8 cellular contexts compared by ENCODE assay signal in genomic region chr3:100710355-100711198, GRCh38. TPM values are rescaled to one million over a fixed set of nuclear protein-coding genes. Genes with fewer than 3 reads are reported as not detected.
A peak's percentile ranks its signal among the peaks of the same experiment; 100 is the strongest.
DNase-seq lines count a peak whose midpoint lies in the region; ATAC-seq and TF ChIP-seq lines count a peak whose summit lies in the region.

No MANE protein-coding gene starts in this region.

- peak overlapping the region; percentile 95 for H3K27ac ChIP-seq in CD4-positive, CD25-positive, alpha-beta regulatory T cell (ENCODE audit: insufficient read depth, low read length, poor library complexity, severe bottlenecking)
- H3K27ac ChIP-seq in SK-N-MC (peak overlapping the region; percentile 90), iPS DF 6.9 (ENCODE audit: low read length) (no peak overlapping the region), smooth muscle cell (ENCODE audit: low read depth) (peak overlapping the region; percentile 91)

- H3K36me3 ChIP-seq in CD4-positive, CD25-positive, alpha-beta regulatory T cell (ENCODE audit: control insufficient read depth, insufficient read depth, low read length), result peaks cover 15% of the 10 kb centered on the region
- H3K36me3 ChIP-seq in SK-N-MC (ENCODE audit: insufficient read depth, low read length) (peaks cover 50% of the 10 kb centered on the region), iPS DF 6.9 (ENCODE audit: control insufficient read depth, insufficient read depth, low read length) (no peaks in the 10 kb centered on the region), smooth muscle cell (ENCODE audit: low read depth) (peaks cover 3% of the 10 kb centered on the region)

- no peak overlapping the region for H2AFZ ChIP-seq in smooth muscle cell (ENCODE audit: low read depth)

- peaks cover 30% of the 10 kb centered on the region for H3K4me1 ChIP-seq in CD4-positive, CD25-positive, alpha-beta regulatory T cell (ENCODE audit: control insufficient read depth, insufficient read depth, low read length, poor library complexity, severe bottlenecking)
- H3K4me1 ChIP-seq in iPS DF 6.9 (ENCODE audit: control insufficient read depth, insufficient read depth, low read length), result no peaks in the 10 kb centered on the region; the same call in 1 of the 2 replicates
- H3K4me1 ChIP-seq in smooth muscle cell (ENCODE audit: low read depth), result peaks cover 24% of the 10 kb centered on the region

- H3K79me2 ChIP-seq in smooth muscle cell (ENCODE audit: low read depth), result peaks cover 58% of the 10 kb centered on the region

- TF ChIP-seq CTCF in smooth muscle cell (IDR thresholded peaks at IDR 0.05; ENCODE audit: borderline replicate concordance, insufficient read depth, poor library complexity, severe bottlenecking), result peak; percentile 25

- peaks cover 38 to 65% (median 52%) of the 10 kb centered on the region in 4 donors for H3K4me1 Mint-ChIP-seq in CD4-positive, CD25-positive, alpha-beta regulatory T cell
- peaks cover 27% of the 10 kb centered on the region for H3K4me1 Mint-ChIP-seq in activated naive CD8-positive, alpha-beta T cell treated with anti-CD3 and anti-CD28 coated beads, Interleukin-2, amount 10 ng/mL, durations not matched to agents 7 days and 5 days

- H3K9ac ChIP-seq in SK-N-MC (ENCODE audit: insufficient read length), result peak overlapping the region; percentile 91
- H3K9ac ChIP-seq in smooth muscle cell (ENCODE audit: low read depth), result peak overlapping the region; percentile 94

- no CpG with 5 or more reads among the region's 16 CpGs for WGBS in iPS DF 6.9 (ENCODE audit: insufficient coverage, insufficient read length)
- 50% methylated on average over 16 of the region's 16 CpGs for WGBS in smooth muscle cell (ENCODE audit: low lambda C conversion rate)

- ATAC-seq in CD4-positive, CD25-positive, alpha-beta regulatory T cell (ENCODE audit: low read depth in 2 of 2), result peak in 1 of 2 donors; percentile 16
- peak; percentile 24 for ATAC-seq in GM19372 (IDR thresholded peaks at IDR 0.05; ENCODE audit: low read depth, unreplicated experiment)
- peak; percentile 35 for ATAC-seq in HG03460 (IDR thresholded peaks at IDR 0.05; ENCODE audit: unreplicated experiment)
- ATAC-seq in activated naive CD8-positive, alpha-beta T cell treated with anti-CD3 and anti-CD28 coated beads, Interleukin-2, amount 10 ng/mL, durations not matched to agents 7 days and 5 days (ENCODE audit: low read depth), result peak; percentile 20

- H3K4me3 ChIP-seq in CD4-positive, CD25-positive, alpha-beta regulatory T cell (ENCODE audit: low read depth, low read length), result peak overlapping the region; percentile 91
- H3K4me3 ChIP-seq in SK-N-MC, result peak overlapping the region; percentile 97
- peak overlapping the region; percentile 83; the same call in 1 of the 2 replicates for H3K4me3 ChIP-seq in iPS DF 6.9 (ENCODE audit: low read length)
- peak overlapping the region; percentile 85 for H3K4me3 ChIP-seq in smooth muscle cell

- peak overlapping the region; percentile 77 to 99 (median 90) for H3K4me3 Mint-ChIP-seq in CD4-positive, CD25-positive, alpha-beta regulatory T cell
- peak overlapping the region; percentile 83 for H3K4me3 Mint-ChIP-seq in activated naive CD8-positive, alpha-beta T cell treated with anti-CD3 and anti-CD28 coated beads, Interleukin-2, amount 10 ng/mL, durations not matched to agents 7 days and 5 days

- POLR2A ChIA-PET in activated naive CD8-positive, alpha-beta T cell treated with anti-CD3 and anti-CD28 coated beads, Interleukin-2, amount 10 ng/mL, durations not matched to agents 7 days and 5 days (lab: Charles Lee), result interaction anchor here (0.6 to 2.3 kb wide), 5 partner anchors 15 to 863 kb away, joined by 3 to 9 read pairs (median 4); partner anchors contain the start of genes LNP1, PCNP and TOMM70

- H3K27me3 ChIP-seq in CD4-positive, CD25-positive, alpha-beta regulatory T cell (ENCODE audit: control insufficient read depth, insufficient read depth, low read length), result no peaks in the 10 kb centered on the region
- H3K27me3 ChIP-seq in iPS DF 6.9 (ENCODE audit: control insufficient read depth, insufficient read depth, low read length) (peaks cover 3% of the 10 kb centered on the region; the same call in 1 of the 2 replicates), smooth muscle cell (ENCODE audit: low read depth) (peaks cover 18% of the 10 kb centered on the region)

- peaks cover 55% of the 10 kb centered on the region for H4K20me1 ChIP-seq in smooth muscle cell (ENCODE audit: low read depth)

- peaks cover 16% of the 10 kb centered on the region for H3K27me3 Mint-ChIP-seq in CD4-positive, CD25-positive, alpha-beta regulatory T cell
- H3K27me3 Mint-ChIP-seq in activated naive CD8-positive, alpha-beta T cell treated with anti-CD3 and anti-CD28 coated beads, Interleukin-2, amount 10 ng/mL, durations not matched to agents 7 days and 5 days, result no peaks in the 10 kb centered on the region

- peaks cover 11% of the 10 kb centered on the region for H3F3A ChIP-seq in smooth muscle cell (ENCODE audit: low read depth)

- H3K36me3 Mint-ChIP-seq in CD4-positive, CD25-positive, alpha-beta regulatory T cell, result peaks cover 21% of the 10 kb centered on the region
- H3K36me3 Mint-ChIP-seq in activated naive CD8-positive, alpha-beta T cell treated with anti-CD3 and anti-CD28 coated beads, Interleukin-2, amount 10 ng/mL, durations not matched to agents 7 days and 5 days, result peaks cover 22% of the 10 kb centered on the region

- no peaks in the 10 kb centered on the region for H3K9me3 ChIP-seq in CD4-positive, CD25-positive, alpha-beta regulatory T cell (ENCODE audit: control insufficient read depth in 2 of 2, low read length in 2 of 2)
- H3K9me3 ChIP-seq in SK-N-MC (ENCODE audit: low read depth, low read length) (peaks cover 2% of the 10 kb centered on the region; the same call in 1 of the 2 replicates), iPS DF 6.9 (ENCODE audit: control insufficient read depth, insufficient read depth, low read length) (no peaks in the 10 kb centered on the region), smooth muscle cell (replicated peaks; ENCODE audit: low read depth) (no peaks in the 10 kb centered on the region)

- peak; percentile 32 to 77 (median 39) for DNase-seq in CD4-positive, CD25-positive, alpha-beta regulatory T cell
- DNase-seq in SK-N-MC (ENCODE audit: low read depth, low spot score) (no peak), iPS DF 6.9 (ENCODE audit: low read depth, low spot score) (no peak), smooth muscle cell (lab: John Stamatoyannopoulos, UW; ENCODE audit: unreplicated experiment) (no peak), cerebellum (ENCODE audit: low spot score) (no peak)
- DNase-seq in activated naive CD8-positive, alpha-beta T cell treated with anti-CD3 and anti-CD28 coated beads, Interleukin-2, amount 10 ng/mL, durations not matched to agents 7 days and 5 days, result peak; percentile 57

- peak overlapping the region; percentile 81 to 89 (median 82) for H3K27ac Mint-ChIP-seq in CD4-positive, CD25-positive, alpha-beta regulatory T cell
- H3K27ac Mint-ChIP-seq in activated naive CD8-positive, alpha-beta T cell treated with anti-CD3 and anti-CD28 coated beads, Interleukin-2, amount 10 ng/mL, durations not matched to agents 7 days and 5 days, result peak overlapping the region; percentile 74

- H3K4me2 ChIP-seq in smooth muscle cell, result peak overlapping the region; percentile 97

- peaks cover 0 to 5% (median 0%) of the 10 kb centered on the region in 7 donors for H3K9me3 Mint-ChIP-seq in CD4-positive, CD25-positive, alpha-beta regulatory T cell
- H3K9me3 Mint-ChIP-seq in activated naive CD8-positive, alpha-beta T cell treated with anti-CD3 and anti-CD28 coated beads, Interleukin-2, amount 10 ng/mL, durations not matched to agents 7 days and 5 days, result no peaks in the 10 kb centered on the region

RNA-seq across cellular contexts. Expression of gene TFG, which starts 1.3 kb away (rescaled TPM):
- total RNA-seq in CD4-positive, CD25-positive, alpha-beta regulatory T cell, result 56.3 TPM
- 10 to 100 TPM; 46.9 to 47.1 (median 47.0) TPM for polyA plus RNA-seq in CD4-positive, CD25-positive, alpha-beta regulatory T cell
- 10 to 100 TPM; 45.1 to 48.4 TPM for total RNA-seq in activated naive CD8-positive, alpha-beta T cell treated with anti-CD3 and anti-CD28 coated beads, Interleukin-2, amount 10 ng/mL, durations not matched to agents 7 days and 5 days
- total RNA-seq in smooth muscle cell, result 205 and 225 TPM in 2 replicates
- polyA plus RNA-seq in smooth muscle cell, result 246 and 257 TPM in 2 replicates
- total RNA-seq in cerebellum, result 69.4 TPM

Comparison
In these comparisons a context has a peak if more than half of its experiments do, and no peak if none do; other contexts are left out.
1. DNase-seq: peak in CD4-positive, CD25-positive, alpha-beta regulatory T cell (3 of 3) and activated naive CD8-positive, alpha-beta T cell treated with anti-CD3 and anti-CD28 coated beads, Interleukin-2, amount 10 ng/mL, durations not matched to agents 7 days and 5 days (single experiment); none in SK-N-MC (single experiment), iPS DF 6.9 (single experiment), smooth muscle cell (single experiment) and cerebellum (single experiment).
2. Peak in every context shown above with its lines, with median percentiles within 50 percentile points of each other: H3K4me3 ChIP-seq.